20 cellular contexts compared by ENCODE assay signal in genomic region chr13:31154939-31155338, GRCh38.
"Had no signal": no experiment of that assay in that cellular context is flagged by ENCODE, and none has a peak within 500 bp of the region (broad histone marks: within the 10 kb centered on the region; RNA-seq: fewer than 3 reads in every experiment).

No MANE protein-coding gene starts in this region.

- H3K9me3 ChIP-seq: colonic mucosa, esophagus muscularis mucosa, tibial nerve, uterus had no signal

- H3K27me3 ChIP-seq: colonic mucosa, esophagus muscularis mucosa, tibial nerve, uterus had no signal

- H3K27ac ChIP-seq: colonic mucosa, esophagus muscularis mucosa, parathyroid adenoma, tibial nerve, uterus had no signal

- H2AFZ ChIP-seq: parathyroid adenoma had no signal

- H3K4me3 ChIP-seq: colonic mucosa, esophagus muscularis mucosa, lung, tibial nerve, uterus had no signal

- H3K9ac ChIP-seq: parathyroid adenoma had no signal

- H3K36me3 ChIP-seq: uterus had no signal

- ATAC-seq: left colon had no signal

- DNase-seq: activated CD4-positive, alpha-beta T cell treated with anti-CD3 and anti-CD28 coated beads, Interleukin-2, amount 50 U/mL, for 4 hours; activated CD4-positive, CD25-positive, alpha-beta regulatory T cell treated with anti-CD3 and anti-CD28 coated beads, Interleukin-2, amount 50 U/mL, for 72 hours; activated naive CD4-positive, alpha-beta T cell treated with anti-CD3 and anti-CD28 coated beads, Interleukin-2, amount 50 U/mL, for 16 hours; amniotic stem cell; colonic mucosa; foreskin fibroblast; glutamatergic neuron; left colon; midbrain; naive B cell; retina; small intestine; stimulated activated CD4-positive, alpha-beta T cell treated with anti-CD3 and anti-CD28 coated beads, Interleukin-4, amount 100 ng/mL, for 24 hours; stimulated activated naive CD4-positive, alpha-beta T cell; substantia nigra; uterus had no signal

- H3K4me1 ChIP-seq: colonic mucosa, parathyroid adenoma had no signal
